Comparison of ENCODE assay signal across 8 cellular contexts in genomic region chr4:40199999-40200880, GRCh38. TPM values are rescaled to one million over a fixed set of nuclear protein-coding genes. Genes with fewer than 3 reads are reported as not detected.
A peak's percentile ranks its signal among the peaks of the same experiment; 100 is the strongest.
DNase-seq lines count a peak whose midpoint lies in the region; ATAC-seq and TF ChIP-seq lines count a peak whose summit lies in the region.

No MANE protein-coding gene starts in this region.

- POLR2A ChIA-PET in activated CD4-positive, alpha-beta memory T cell treated with anti-CD3 and anti-CD28 coated beads, Interleukin-2, amount 10 ng/mL, durations not matched to agents 7 days and 5 days (lab: Charles Lee), result interaction anchor here (0.9 to 7.9 kb wide), 29 partner anchors 9 to 846 kb away, joined by 3 to 333 read pairs (median 6); partner anchors contain the start of genes LIAS, N4BP2, RPL9 and UBE2K

- peaks cover 79% of the 10 kb centered on the region for H3K36me3 Mint-ChIP-seq in activated CD4-positive, alpha-beta memory T cell treated with anti-CD3 and anti-CD28 coated beads, Interleukin-2, amount 10 ng/mL, durations not matched to agents 7 days and 5 days (ENCODE audit: low read depth)

- H3K9me3 ChIP-seq in upper lobe of right lung, result no peaks in the 10 kb centered on the region

- peak overlapping the region; percentile 99 for H3K27ac Mint-ChIP-seq in activated CD4-positive, alpha-beta memory T cell treated with anti-CD3 and anti-CD28 coated beads, Interleukin-2, amount 10 ng/mL, durations not matched to agents 7 days and 5 days

- peak overlapping the region; percentile 42 for H3K4me3 ChIP-seq in upper lobe of right lung

- ATAC-seq in GM21515 (IDR thresholded peaks at IDR 0.05; ENCODE audit: unreplicated experiment) (peak; percentile 48), upper lobe of right lung (peak; percentile 85)

- CTCF ChIA-PET in activated CD4-positive, alpha-beta memory T cell treated with anti-CD3 and anti-CD28 coated beads, Interleukin-2, amount 10 ng/mL, durations not matched to agents 7 days and 5 days (lab: Charles Lee), result interaction anchor here (0.6 to 2.8 kb wide), 16 partner anchors 8 to 266 kb away, joined by 3 to 20 read pairs (median 4); partner anchors contain the start of gene N4BP2

- intact Hi-C loops in upper lobe of right lung (cut with DNase I), result no loop called here
- intact Hi-C loops in posterior vena cava (cut with DNase I), result no loop called here

- H3K27me3 ChIP-seq in upper lobe of right lung, result no peaks in the 10 kb centered on the region

- no peak for TF ChIP-seq CTCF in upper lobe of right lung (IDR thresholded peaks at IDR 0.05)

- H3K4me1 ChIP-seq in upper lobe of right lung, result no peaks in the 10 kb centered on the region

- H3K4me3 Mint-ChIP-seq in activated CD4-positive, alpha-beta memory T cell treated with anti-CD3 and anti-CD28 coated beads, Interleukin-2, amount 10 ng/mL, durations not matched to agents 7 days and 5 days, result peak overlapping the region; percentile 97

- DNase-seq in GDM1 (lab: John Stamatoyannopoulos, UW) (peak; percentile 17), KG1 (lab: John Stamatoyannopoulos, UW) (peak; percentile 80), kidney tubule cell (ENCODE audit: low spot score) (peak; percentile 29), upper lobe of right lung (no peak), posterior vena cava (ENCODE audit: low spot score) (no peak), T-helper 9 cell (no peak)
- DNase-seq in activated CD4-positive, alpha-beta memory T cell treated with anti-CD3 and anti-CD28 coated beads, Interleukin-2, amount 10 ng/mL, durations not matched to agents 7 days and 5 days, result peak; percentile 86

- H3K36me3 ChIP-seq in upper lobe of right lung, result no peaks in the 10 kb centered on the region

- H3K27ac ChIP-seq in upper lobe of right lung, result peak overlapping the region; percentile 69

- no peaks in the 10 kb centered on the region for H3K27me3 Mint-ChIP-seq in activated CD4-positive, alpha-beta memory T cell treated with anti-CD3 and anti-CD28 coated beads, Interleukin-2, amount 10 ng/mL, durations not matched to agents 7 days and 5 days

- no peaks in the 10 kb centered on the region for H3K9me3 Mint-ChIP-seq in activated CD4-positive, alpha-beta memory T cell treated with anti-CD3 and anti-CD28 coated beads, Interleukin-2, amount 10 ng/mL, durations not matched to agents 7 days and 5 days

- H3K4me1 Mint-ChIP-seq in activated CD4-positive, alpha-beta memory T cell treated with anti-CD3 and anti-CD28 coated beads, Interleukin-2, amount 10 ng/mL, durations not matched to agents 7 days and 5 days, result peaks cover 43% of the 10 kb centered on the region

RNA-seq across cellular contexts. Expression of gene RHOH, which starts 3.4 kb away (rescaled TPM):
- 100 to 1,000 TPM; 125 to 126 TPM for total RNA-seq in activated CD4-positive, alpha-beta memory T cell treated with anti-CD3 and anti-CD28 coated beads, Interleukin-2, amount 10 ng/mL, durations not matched to agents 7 days and 5 days
- total RNA-seq in upper lobe of right lung, result 8.8 TPM
- total RNA-seq in posterior vena cava, result 1 to 10 TPM; 3.2 to 4.2 TPM

Comparison
In these comparisons a context has a peak if more than half of its experiments do, and no peak if none do; other contexts are left out.
1. DNase-seq: peak in GDM1 (single experiment), KG1 (single experiment), activated CD4-positive, alpha-beta memory T cell treated with anti-CD3 and anti-CD28 coated beads, Interleukin-2, amount 10 ng/mL, durations not matched to agents 7 days and 5 days (single experiment) and kidney tubule cell (single experiment); none in upper lobe of right lung (single experiment), posterior vena cava (single experiment) and T-helper 9 cell (single experiment).
2. RNA of gene RHOH, which starts 3.4 kb away (total RNA-seq): 125 to 126 TPM in activated CD4-positive, alpha-beta memory T cell treated with anti-CD3 and anti-CD28 coated beads, Interleukin-2, amount 10 ng/mL, durations not matched to agents 7 days and 5 days; 8.8 TPM in upper lobe of right lung (single experiment) and 3.2 to 4.2 TPM in posterior vena cava; every median in the first group is over 10 times any median in the second.